In the genomic region with DNA sequence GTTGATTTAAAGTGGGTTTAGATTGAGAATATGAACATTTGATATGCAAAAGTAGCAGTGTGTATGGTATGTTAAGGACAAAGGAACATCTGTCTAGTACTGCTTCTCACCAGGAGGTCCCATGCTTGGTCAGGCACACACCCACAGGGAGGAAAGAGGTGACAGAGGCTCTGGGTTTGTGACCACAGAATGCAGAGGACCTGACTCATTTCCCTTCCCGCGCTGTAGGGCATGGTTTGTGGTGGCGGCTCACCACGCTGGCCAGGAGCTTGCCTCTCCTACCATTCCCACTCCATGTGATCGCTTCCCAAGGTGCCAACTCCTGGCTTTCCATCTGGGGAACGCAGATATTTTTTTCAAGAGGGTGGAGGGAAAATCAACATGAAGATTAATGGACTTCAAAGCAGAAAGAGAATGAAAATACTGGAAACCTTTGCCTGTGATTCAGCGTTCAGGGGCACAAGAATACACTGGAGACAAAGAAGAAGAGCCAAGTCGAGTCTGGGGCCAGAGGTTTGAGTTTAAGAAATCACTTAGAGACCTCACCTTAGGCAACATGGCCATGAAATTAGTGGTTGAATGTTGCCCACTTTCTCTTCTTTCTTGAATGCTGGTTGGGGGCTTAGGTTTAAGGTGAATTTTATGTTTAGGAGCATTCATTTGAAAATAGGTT, we compare ENCODE assay signal across 8 cellular contexts.
A peak's percentile ranks its signal among the peaks of the same experiment; 100 is the strongest.
DNase-seq lines count a peak whose midpoint lies in the region; ATAC-seq lines count a peak whose summit lies in the region.

No MANE protein-coding gene starts in this region.

- DNase-seq in GF-D8 (lab: John Stamatoyannopoulos, UW) (peak; percentile 16), NCI-H2227 treated with DMSO at 0.1 percent for 48 hours (lab: John Stamatoyannopoulos, UW) (no peak), NCI-H446 (lab: John Stamatoyannopoulos, UW) (no peak), NCI-H524 (lab: John Stamatoyannopoulos, UW) (no peak)
- peak; percentile 66 for DNase-seq in activated naive CD8-positive, alpha-beta T cell treated with anti-CD3 and anti-CD28 coated beads, Interleukin-2, amount 10 ng/mL, durations not matched to agents 7 days and 5 days
- peak; percentile 7 to 15 for DNase-seq in stimulated activated CD8-positive, alpha-beta memory T cell treated with anti-CD3 and anti-CD28 coated beads, Interleukin-7, amount 100 ng/mL, for 4 hours (ENCODE audit: low read depth in 2 of 2)

- peak overlapping the region; percentile 4 for H3K4me3 Mint-ChIP-seq in activated naive CD8-positive, alpha-beta T cell treated with anti-CD3 and anti-CD28 coated beads, Interleukin-2, amount 10 ng/mL, durations not matched to agents 7 days and 5 days

- ATAC-seq in GM21367 (IDR thresholded peaks at IDR 0.05; ENCODE audit: unreplicated experiment) (peak; percentile 82), HG03558 (IDR thresholded peaks at IDR 0.05; ENCODE audit: extremely low read depth, unreplicated experiment) (peak; percentile 94)
- peak; percentile 94 for ATAC-seq in activated naive CD8-positive, alpha-beta T cell treated with anti-CD3 and anti-CD28 coated beads, Interleukin-2, amount 10 ng/mL, durations not matched to agents 7 days and 5 days (ENCODE audit: low read depth)

- H3K9me3 Mint-ChIP-seq in activated naive CD8-positive, alpha-beta T cell treated with anti-CD3 and anti-CD28 coated beads, Interleukin-2, amount 10 ng/mL, durations not matched to agents 7 days and 5 days, result peaks cover 1% of the 10 kb centered on the region

- H3K27ac Mint-ChIP-seq in activated naive CD8-positive, alpha-beta T cell treated with anti-CD3 and anti-CD28 coated beads, Interleukin-2, amount 10 ng/mL, durations not matched to agents 7 days and 5 days, result no peak overlapping the region

- H3K27me3 Mint-ChIP-seq in activated naive CD8-positive, alpha-beta T cell treated with anti-CD3 and anti-CD28 coated beads, Interleukin-2, amount 10 ng/mL, durations not matched to agents 7 days and 5 days, result peaks cover 32% of the 10 kb centered on the region

- POLR2A ChIA-PET in activated naive CD8-positive, alpha-beta T cell treated with anti-CD3 and anti-CD28 coated beads, Interleukin-2, amount 10 ng/mL, durations not matched to agents 7 days and 5 days (lab: Charles Lee), result no interaction called here

- peaks cover 10% of the 10 kb centered on the region for H3K4me1 Mint-ChIP-seq in activated naive CD8-positive, alpha-beta T cell treated with anti-CD3 and anti-CD28 coated beads, Interleukin-2, amount 10 ng/mL, durations not matched to agents 7 days and 5 days

- no peaks in the 10 kb centered on the region for H3K36me3 Mint-ChIP-seq in activated naive CD8-positive, alpha-beta T cell treated with anti-CD3 and anti-CD28 coated beads, Interleukin-2, amount 10 ng/mL, durations not matched to agents 7 days and 5 days

Comparison
In these comparisons a context has a peak if more than half of its experiments do, and no peak if none do; other contexts are left out.
1. DNase-seq: peak in GF-D8 (single experiment), activated naive CD8-positive, alpha-beta T cell treated with anti-CD3 and anti-CD28 coated beads, Interleukin-2, amount 10 ng/mL, durations not matched to agents 7 days and 5 days (single experiment) and stimulated activated CD8-positive, alpha-beta memory T cell treated with anti-CD3 and anti-CD28 coated beads, Interleukin-7, amount 100 ng/mL, for 4 hours (2 of 2); none in NCI-H2227 treated with DMSO at 0.1 percent for 48 hours (single experiment), NCI-H446 (0 of 2) and NCI-H524 (0 of 2).
2. Peak in every context shown above with its lines, with median percentiles within 50 percentile points of each other: ATAC-seq.